8 cellular contexts compared by ENCODE assay signal in the genomic region with DNA sequence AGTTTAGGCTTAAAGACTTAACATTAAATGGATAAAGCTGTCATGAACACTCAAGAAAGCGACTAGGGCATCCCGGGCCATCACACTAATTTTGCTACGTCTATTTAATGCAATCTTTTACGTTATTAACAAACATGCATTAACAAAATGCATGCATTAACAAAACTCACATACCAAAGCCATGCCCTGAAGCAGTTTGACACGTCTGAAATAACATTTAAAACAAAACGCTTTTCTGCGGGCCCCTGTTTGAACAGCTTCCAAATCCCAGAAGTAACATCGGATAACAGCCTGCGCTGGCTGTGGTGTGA. TPM values are rescaled to one million over a fixed set of nuclear protein-coding genes. Genes with fewer than 3 reads are reported as not detected.
DNase-seq lines count a peak whose midpoint lies in the region; ATAC-seq, FAIRE-seq and TF ChIP-seq lines count a peak whose summit lies in the region.

No MANE protein-coding gene starts in this region.

- DNase-seq in HT-29 (ENCODE audit: low spot score) (peak; percentile 30), WTC11 (ENCODE audit: low spot score) (no peak), glutamatergic neuron (no peak), urothelium cell line (ENCODE audit: low spot score) (no peak), mesenteric fat pad (ENCODE audit: low spot score) (no peak)

- H3K27me3 Mint-ChIP-seq in WTC11 (ENCODE audit: low read depth): no peaks in the 10 kb centered on the region
- H3K27me3 Mint-ChIP-seq in glutamatergic neuron (ENCODE audit: unreplicated experiment): peaks cover 5% of the 10 kb centered on the region

- H3K27ac ChIP-seq in skin epidermis: peak overlapping the region in 4 of 21 experiments; percentile 1 to 76 (median 42)

- peak overlapping the region; percentile 92 for H3K27ac Mint-ChIP-seq in WTC11
- peak overlapping the region; percentile 95 for H3K27ac Mint-ChIP-seq in glutamatergic neuron (ENCODE audit: unreplicated experiment)

- POLR2A ChIA-PET in WTC11 (lab: Charles Lee): no interaction called here

- H3K36me3 Mint-ChIP-seq in WTC11 (no peaks in the 10 kb centered on the region), glutamatergic neuron (ENCODE audit: unreplicated experiment) (no peaks in the 10 kb centered on the region)

- ATAC-seq in WTC11: no peak
- no peak for ATAC-seq in GM19023 (IDR thresholded peaks at IDR 0.05; ENCODE audit: unreplicated experiment)
- no peak for ATAC-seq in HG02571 (IDR thresholded peaks at IDR 0.05; ENCODE audit: unreplicated experiment)

- FAIRE-seq in urothelium cell line (lab: Jason Lieb, UNC): no peak

- H3K4me1 Mint-ChIP-seq in WTC11: peaks cover 64% of the 10 kb centered on the region
- H3K4me1 Mint-ChIP-seq in glutamatergic neuron (ENCODE audit: low read depth, unreplicated experiment): peaks cover 18% of the 10 kb centered on the region

- TF ChIP-seq CTCF in WTC11 (IDR thresholded peaks at IDR 0.05): no peak
- no peak for TF ChIP-seq CTCF in glutamatergic neuron (IDR thresholded peaks at IDR 0.05; ENCODE audit: partially characterized antibody, unreplicated experiment)

- CTCF ChIA-PET in WTC11 (lab: Charles Lee): interaction anchor here (0.6 kb wide), 1 partner anchor 746 kb away, joined by 3 read pairs; no protein-coding TSS in a partner anchor

- peak overlapping the region; percentile 46 to 67 (median 60) for H3K4me3 ChIP-seq in skin epidermis

- H3K4me3 Mint-ChIP-seq in WTC11 (peak overlapping the region; percentile 93), glutamatergic neuron (ENCODE audit: unreplicated experiment) (peak overlapping the region; percentile 94)

- no peaks in the 10 kb centered on the region for H3K9me3 Mint-ChIP-seq in WTC11
- peaks cover 9% of the 10 kb centered on the region for H3K9me3 Mint-ChIP-seq in glutamatergic neuron (ENCODE audit: unreplicated experiment)

TF ChIP-seq in WTC11, 78 proteins besides CTCF, POLR2A, EP300 and RAD21:
- TF ChIP-seq MXD4 (CRISPR knock-in tag; IDR thresholded peaks at IDR 0.05; ENCODE audit: borderline replicate concordance) (no peak), MYBL2 (CRISPR knock-in tag; IDR thresholded peaks at IDR 0.05) (no peak), HMGA2 (CRISPR knock-in tag; IDR thresholded peaks at IDR 0.05) (no peak), CBFB (CRISPR knock-in tag; IDR thresholded peaks at IDR 0.05; ENCODE audit: low read depth) (no peak), ETV6 (CRISPR knock-in tag; IDR thresholded peaks at IDR 0.05) (no peak), EMX1 (CRISPR knock-in tag; IDR thresholded peaks at IDR 0.05) (no peak), FOXP1 (CRISPR knock-in tag; IDR thresholded peaks at IDR 0.05; ENCODE audit: borderline replicate concordance) (no peak), OVOL2 (CRISPR knock-in tag; IDR thresholded peaks at IDR 0.05; ENCODE audit: borderline replicate concordance) (no peak)
- TF ChIP-seq, protein P1, sequence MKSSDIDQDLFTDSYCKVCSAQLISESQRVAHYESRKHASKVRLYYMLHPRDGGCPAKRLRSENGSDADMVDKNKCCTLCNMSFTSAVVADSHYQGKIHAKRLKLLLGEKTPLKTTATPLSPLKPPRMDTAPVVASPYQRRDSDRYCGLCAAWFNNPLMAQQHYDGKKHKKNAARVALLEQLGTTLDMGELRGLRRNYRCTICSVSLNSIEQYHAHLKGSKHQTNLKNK (CRISPR knock-in tag; IDR thresholded peaks at IDR 0.05): no peak
- TF ChIP-seq, protein P2, sequence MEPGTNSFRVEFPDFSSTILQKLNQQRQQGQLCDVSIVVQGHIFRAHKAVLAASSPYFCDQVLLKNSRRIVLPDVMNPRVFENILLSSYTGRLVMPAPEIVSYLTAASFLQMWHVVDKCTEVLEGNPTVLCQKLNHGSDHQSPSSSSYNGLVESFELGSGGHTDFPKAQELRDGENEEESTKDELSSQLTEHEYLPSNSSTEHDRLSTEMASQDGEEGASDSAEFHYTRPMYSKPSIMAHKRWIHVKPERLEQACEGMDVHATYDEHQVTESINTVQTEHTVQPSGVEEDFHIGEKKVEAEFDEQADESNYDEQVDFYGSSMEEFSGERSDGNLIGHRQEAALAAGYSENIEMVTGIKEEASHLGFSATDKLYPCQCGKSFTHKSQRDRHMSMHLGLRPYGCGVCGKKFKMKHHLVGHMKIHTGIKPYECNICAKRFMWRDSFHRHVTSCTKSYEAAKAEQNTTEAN (CRISPR knock-in tag; IDR thresholded peaks at IDR 0.05): no peak
- TF ChIP-seq, protein P3, sequence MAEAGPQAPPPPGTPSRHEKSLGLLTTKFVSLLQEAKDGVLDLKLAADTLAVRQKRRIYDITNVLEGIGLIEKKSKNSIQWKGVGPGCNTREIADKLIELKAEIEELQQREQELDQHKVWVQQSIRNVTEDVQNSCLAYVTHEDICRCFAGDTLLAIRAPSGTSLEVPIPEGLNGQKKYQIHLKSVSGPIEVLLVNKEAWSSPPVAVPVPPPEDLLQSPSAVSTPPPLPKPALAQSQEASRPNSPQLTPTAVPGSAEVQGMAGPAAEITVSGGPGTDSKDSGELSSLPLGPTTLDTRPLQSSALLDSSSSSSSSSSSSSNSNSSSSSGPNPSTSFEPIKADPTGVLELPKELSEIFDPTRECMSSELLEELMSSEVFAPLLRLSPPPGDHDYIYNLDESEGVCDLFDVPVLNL (CRISPR knock-in tag; IDR thresholded peaks at IDR 0.05; ENCODE audit: borderline replicate concordance, low read depth): no peak
- TF ChIP-seq, protein P4, sequence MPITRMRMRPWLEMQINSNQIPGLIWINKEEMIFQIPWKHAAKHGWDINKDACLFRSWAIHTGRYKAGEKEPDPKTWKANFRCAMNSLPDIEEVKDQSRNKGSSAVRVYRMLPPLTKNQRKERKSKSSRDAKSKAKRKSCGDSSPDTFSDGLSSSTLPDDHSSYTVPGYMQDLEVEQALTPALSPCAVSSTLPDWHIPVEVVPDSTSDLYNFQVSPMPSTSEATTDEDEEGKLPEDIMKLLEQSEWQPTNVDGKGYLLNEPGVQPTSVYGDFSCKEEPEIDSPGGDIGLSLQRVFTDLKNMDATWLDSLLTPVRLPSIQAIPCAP (CRISPR knock-in tag; IDR thresholded peaks at IDR 0.05): no peak
- TF ChIP-seq, protein P5, sequence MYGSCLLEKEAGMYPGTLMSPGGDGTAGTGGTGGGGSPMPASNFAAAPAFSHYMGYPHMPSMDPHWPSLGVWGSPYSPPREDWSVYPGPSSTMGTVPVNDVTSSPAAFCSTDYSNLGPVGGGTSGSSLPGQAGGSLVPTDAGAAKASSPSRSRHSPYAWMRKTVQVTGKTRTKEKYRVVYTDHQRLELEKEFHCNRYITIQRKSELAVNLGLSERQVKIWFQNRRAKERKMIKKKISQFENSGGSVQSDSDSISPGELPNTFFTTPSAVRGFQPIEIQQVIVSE (CRISPR knock-in tag; IDR thresholded peaks at IDR 0.05; ENCODE audit: borderline replicate concordance): no peak

RNA-seq across cellular contexts. Expression of a gene that starts 0.5 kb away (rescaled TPM):
- 0.68 and 2.3 TPM in 2 replicates for total RNA-seq in HT-29 (2014; rRNA removed; shearing (Covaris generic))
- 50.6 to 56.6 TPM (median 50.8 TPM) in 3 replicates for total RNA-seq in WTC11 (2021)
- total RNA-seq in glutamatergic neuron (ENCODE audit: unreplicated experiment): 16.5 TPM
- total RNA-seq in mesenteric fat pad: 7.3 TPM
